Comparison of ENCODE assay signal across 9 cellular contexts in the genomic region with DNA sequence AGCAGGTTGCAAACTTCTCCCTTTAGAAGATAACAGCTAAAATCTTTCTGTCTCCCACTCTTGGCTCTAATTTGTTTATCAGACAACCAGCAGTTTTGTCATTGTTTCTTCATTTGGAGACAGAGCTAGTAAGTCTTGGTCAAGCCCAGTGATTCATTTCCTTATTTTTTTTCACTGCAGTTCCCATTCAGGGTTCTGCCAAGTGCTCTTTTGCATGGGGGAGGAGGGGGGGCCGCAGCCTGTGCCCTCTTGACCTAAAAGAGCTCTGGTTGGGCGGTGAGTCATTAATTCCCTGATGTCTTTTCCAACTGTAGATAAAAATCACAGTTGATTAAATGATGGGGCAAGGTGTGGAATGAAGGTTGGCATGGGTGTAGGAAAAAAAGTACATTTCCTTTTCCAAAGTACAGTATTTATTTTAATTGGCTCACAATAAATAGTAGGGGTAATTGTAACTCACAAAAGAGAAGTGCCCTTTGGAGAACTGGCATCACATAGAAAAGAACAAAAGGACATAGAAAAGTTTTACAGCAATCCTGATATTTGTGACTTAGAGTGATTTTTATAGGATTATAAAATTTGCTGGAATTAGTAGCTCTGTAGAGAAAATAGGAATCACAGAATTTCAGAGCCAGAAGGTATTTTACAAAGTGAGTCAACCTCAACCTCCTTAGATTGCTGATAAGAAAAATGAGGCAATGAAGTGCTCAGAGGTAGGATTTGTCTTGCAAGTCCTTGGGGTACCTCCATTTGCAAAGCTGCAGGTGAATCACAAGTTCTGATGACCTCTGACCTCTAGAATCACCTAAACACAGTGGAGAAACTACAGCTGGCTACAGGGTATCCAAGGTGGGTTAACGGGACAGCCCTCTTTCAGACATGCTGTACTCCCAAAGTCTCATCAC.
A peak's percentile ranks its signal among the peaks of the same experiment; 100 is the strongest.
DNase-seq lines count a peak whose midpoint lies in the region; ATAC-seq and TF ChIP-seq lines count a peak whose summit lies in the region.
"Had no signal": no experiment of that assay in that cellular context is flagged by ENCODE, and none has a peak within 500 bp of the region (broad histone marks: within the 10 kb centered on the region; RNA-seq: fewer than 3 reads in every experiment).

No MANE protein-coding gene starts in this region.

- H3K4me2 ChIP-seq in fibroblast of lung (ENCODE audit: extremely low read depth, insufficient read depth, low read length), result peak overlapping the region; percentile 61

- H2AFZ ChIP-seq in fibroblast of lung (ENCODE audit: low read length), result no peak overlapping the region

- H3K36me3 ChIP-seq in RWPE2 (ENCODE audit: low read depth) (no peaks in the 10 kb centered on the region), fibroblast of lung (ENCODE audit: control insufficient read depth, insufficient read depth, low read length) (no peaks in the 10 kb centered on the region)

- H3K4me1 ChIP-seq in RWPE2 (ENCODE audit: insufficient read depth, poor library complexity, severe bottlenecking), result peaks cover 50% of the 10 kb centered on the region
- peaks cover 26% of the 10 kb centered on the region for H3K4me1 ChIP-seq in fibroblast of lung (ENCODE audit: control insufficient read depth, extremely low read depth, insufficient read depth, low read length)

- H3K27me3 ChIP-seq in RWPE2 (ENCODE audit: insufficient read depth, poor library complexity, severe bottlenecking) (no peaks in the 10 kb centered on the region), fibroblast of lung (ENCODE audit: control insufficient read depth, insufficient read depth, low read length) (no peaks in the 10 kb centered on the region)

- no peak overlapping the region for H3K4me3 Mint-ChIP-seq in osteocyte (ENCODE audit: unreplicated experiment)
- H3K4me3 Mint-ChIP-seq: CD4-positive, CD25-positive, alpha-beta regulatory T cell had no signal

- no peaks in the 10 kb centered on the region for H4K20me1 ChIP-seq in fibroblast of lung (ENCODE audit: control insufficient read depth, extremely low read depth, insufficient read depth, low read length)

- DNase-seq in NCI-H2227 (lab: John Stamatoyannopoulos, UW; ENCODE audit: unreplicated experiment) (peak; percentile 7), NCI-H2227 treated with DMSO at 0.1 percent for 48 hours (lab: John Stamatoyannopoulos, UW) (no peak), RWPE2 (ENCODE audit: low spot score) (peak; percentile 90), fibroblast of lung (ENCODE audit: low read depth in 2 of 2) (peak; percentile 95 to 98), osteocyte (ENCODE audit: extremely low spot score, unreplicated experiment) (no peak)
- DNase-seq in stimulated activated CD4-positive, alpha-beta T cell treated with anti-CD3 and anti-CD28 coated beads, Interleukin-4, amount 100 ng/mL, for 4 hours, result no peak
- DNase-seq: CD4-positive, CD25-positive, alpha-beta regulatory T cell had no signal

- H3K36me3 Mint-ChIP-seq in osteocyte (ENCODE audit: unreplicated experiment), result no peaks in the 10 kb centered on the region
- H3K36me3 Mint-ChIP-seq: CD4-positive, CD25-positive, alpha-beta regulatory T cell had no signal

- H3K9me3 Mint-ChIP-seq in osteocyte (ENCODE audit: unreplicated experiment), result no peaks in the 10 kb centered on the region
- H3K9me3 Mint-ChIP-seq: CD4-positive, CD25-positive, alpha-beta regulatory T cell had no signal

- TF ChIP-seq CTCF in RWPE2 (IDR thresholded peaks at IDR 0.05; ENCODE audit: poor library complexity, severe bottlenecking), result no peak
- TF ChIP-seq CTCF in fibroblast of lung (conservative IDR thresholded peaks at IDR 0.05 in 1 of 2, IDR thresholded peaks at IDR 0.05 in 1 of 2; ENCODE audit: low read depth in 1 of 2, low read length in 2 of 2), result no peak
- TF ChIP-seq CTCF in osteocyte (IDR thresholded peaks at IDR 0.05), result no peak

- ATAC-seq in RWPE2 (ENCODE audit: low read depth) (peak; percentile 75), HG03565 (IDR thresholded peaks at IDR 0.05; ENCODE audit: unreplicated experiment) (no peak), HG03342 (IDR thresholded peaks at IDR 0.05; ENCODE audit: unreplicated experiment) (no peak)

- H3K9ac ChIP-seq in fibroblast of lung (ENCODE audit: insufficient read depth, low read length), result no peak overlapping the region

- H3K27ac Mint-ChIP-seq in osteocyte (ENCODE audit: unreplicated experiment), result peak overlapping the region; percentile 19
- H3K27ac Mint-ChIP-seq: CD4-positive, CD25-positive, alpha-beta regulatory T cell had no signal

- H3K27me3 Mint-ChIP-seq in osteocyte (ENCODE audit: unreplicated experiment), result no peaks in the 10 kb centered on the region
- H3K27me3 Mint-ChIP-seq: CD4-positive, CD25-positive, alpha-beta regulatory T cell had no signal

- H3K79me2 ChIP-seq in fibroblast of lung (ENCODE audit: control insufficient read depth, insufficient read depth, low read length), result no peaks in the 10 kb centered on the region

- H3K9me3 ChIP-seq in RWPE2 (ENCODE audit: severe bottlenecking) (peaks cover 2% of the 10 kb centered on the region), fibroblast of lung (ENCODE audit: control insufficient read depth, insufficient read depth, low read depth, low read length) (no peaks in the 10 kb centered on the region)

- peaks cover 20% of the 10 kb centered on the region for H3K4me1 Mint-ChIP-seq in osteocyte (ENCODE audit: unreplicated experiment)

- H3K27ac ChIP-seq in RWPE2 (ENCODE audit: poor library complexity, severe bottlenecking) (peak overlapping the region; percentile 89), fibroblast of lung (ENCODE audit: insufficient read depth, low read length) (peak overlapping the region; percentile 70)

- no peak overlapping the region for H3K4me3 ChIP-seq in RWPE2 (ENCODE audit: severe bottlenecking)
- no peak overlapping the region for H3K4me3 ChIP-seq in fibroblast of lung (replicated peaks in 1 of 4; ENCODE audit: control extremely low read depth in 1 of 4, insufficient read depth in 1 of 4, low read depth in 3 of 4, low read length in 4 of 4)

Comparison
In these comparisons a context has a peak if more than half of its experiments do, and no peak if none do; other contexts are left out.
1. DNase-seq: peak in NCI-H2227 (single experiment), RWPE2 (single experiment) and fibroblast of lung (2 of 2); none in NCI-H2227 treated with DMSO at 0.1 percent for 48 hours (single experiment), osteocyte (single experiment) and stimulated activated CD4-positive, alpha-beta T cell treated with anti-CD3 and anti-CD28 coated beads, Interleukin-4, amount 100 ng/mL, for 4 hours (0 of 2).